In genomic region chr7:92851732-92852131, GRCh38 we compare ENCODE assay signal across 1 cellular context.
TF ChIP-seq lines count a peak whose summit lies in the region.

No MANE protein-coding gene starts in this region.

TF ChIP-seq in IMR-90, 13 proteins besides CTCF, POLR2A, EP300 and RAD21 (continued from another document):
- TF ChIP-seq CEBPB (IDR thresholded peaks at IDR 0.05; ENCODE audit: low read depth, low read length) (no peak), MAZ (IDR thresholded peaks at IDR 0.05; ENCODE audit: borderline replicate concordance, low read depth, low read length) (no peak), RFX5 (IDR thresholded peaks at IDR 0.05; ENCODE audit: low read depth, low read length) (no peak), FOS (IDR thresholded peaks at IDR 0.05; ENCODE audit: low read depth, low read length) (no peak), BHLHE40 (IDR thresholded peaks at IDR 0.05; ENCODE audit: low read depth, low read length) (no peak), SMC3 (IDR thresholded peaks at IDR 0.05; ENCODE audit: low read depth, low read length) (no peak), NFE2L2 (IDR thresholded peaks at IDR 0.05; ENCODE audit: low read depth, low read length) (no peak), RCOR1 (IDR thresholded peaks at IDR 0.05; ENCODE audit: insufficient replicate concordance, low read length) (no peak), USF2 (IDR thresholded peaks at IDR 0.05; ENCODE audit: low read depth, low read length) (no peak), MAFK (IDR thresholded peaks at IDR 0.05; ENCODE audit: low read depth, low read length) (no peak), MXI1 (IDR thresholded peaks at IDR 0.05; ENCODE audit: borderline replicate concordance, low read depth, low read length) (no peak)
- TF ChIP-seq, protein P1, sequence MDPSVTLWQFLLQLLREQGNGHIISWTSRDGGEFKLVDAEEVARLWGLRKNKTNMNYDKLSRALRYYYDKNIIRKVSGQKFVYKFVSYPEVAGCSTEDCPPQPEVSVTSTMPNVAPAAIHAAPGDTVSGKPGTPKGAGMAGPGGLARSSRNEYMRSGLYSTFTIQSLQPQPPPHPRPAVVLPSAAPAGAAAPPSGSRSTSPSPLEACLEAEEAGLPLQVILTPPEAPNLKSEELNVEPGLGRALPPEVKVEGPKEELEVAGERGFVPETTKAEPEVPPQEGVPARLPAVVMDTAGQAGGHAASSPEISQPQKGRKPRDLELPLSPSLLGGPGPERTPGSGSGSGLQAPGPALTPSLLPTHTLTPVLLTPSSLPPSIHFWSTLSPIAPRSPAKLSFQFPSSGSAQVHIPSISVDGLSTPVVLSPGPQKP (IDR thresholded peaks at IDR 0.05; ENCODE audit: borderline replicate concordance, low read depth, low read length): no peak
